In the genomic region with DNA sequence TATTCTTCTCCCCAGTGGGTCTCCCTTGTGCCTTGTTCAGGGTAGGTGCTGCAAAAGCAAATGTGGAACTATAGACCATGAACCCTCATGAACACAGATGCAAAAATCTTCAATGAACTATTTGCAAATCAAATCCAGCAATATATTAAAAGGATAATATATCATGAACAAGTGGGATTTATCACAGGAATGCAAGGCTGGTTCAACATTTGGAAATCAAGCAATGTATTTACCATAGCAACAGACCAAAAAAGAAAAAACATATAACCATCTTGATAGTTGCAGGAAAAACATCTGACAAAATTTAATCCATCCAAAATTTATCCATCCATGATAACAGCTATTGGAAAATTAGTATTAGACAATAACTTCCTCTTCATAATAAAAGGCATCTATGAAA, we compare ENCODE assay signal across 2 cellular contexts.
TF ChIP-seq lines count a peak whose summit lies in the region.

No MANE protein-coding gene starts in this region.

TF ChIP-seq in HEK293, 187 proteins besides CTCF, POLR2A, EP300 and RAD21:
- no peak for TF ChIP-seq ZBTB48 (tag by site-specific recombination; IDR thresholded peaks at IDR 0.05)
- no peak for TF ChIP-seq KLF10 (tag by site-specific recombination; IDR thresholded peaks at IDR 0.05)
- no peak for TF ChIP-seq ZNF629 (tag by site-specific recombination; IDR thresholded peaks at IDR 0.05)
- peak; percentile 18 for TF ChIP-seq SETDB1 (IDR thresholded peaks at IDR 0.05; ENCODE audit: insufficient read length, low read length)

TF ChIP-seq in K562, 482 proteins besides CTCF, POLR2A, EP300 and RAD21:
- TF ChIP-seq ZSCAN29 (IDR thresholded peaks at IDR 0.05) (no peak), CBX3 (IDR thresholded peaks at IDR 0.05; ENCODE audit: borderline replicate concordance in 1 of 2, low read length in 2 of 2) (0 out of 3 replicates have a peak, but pooled peaks of 1 of the 2 experiments have one; percentile 29), ZNF324 (CRISPR knock-in tag; IDR thresholded peaks at IDR 0.05) (peak; percentile 96), TRIM28 (IDR thresholded peaks at IDR 0.05) (peak; percentile 54; the same call in 1 of the 2 replicates)
TF ChIP-seq in K562: peak in this region for 3.
